Comparison of ENCODE assay signal across 10 cellular contexts in the genomic region with DNA sequence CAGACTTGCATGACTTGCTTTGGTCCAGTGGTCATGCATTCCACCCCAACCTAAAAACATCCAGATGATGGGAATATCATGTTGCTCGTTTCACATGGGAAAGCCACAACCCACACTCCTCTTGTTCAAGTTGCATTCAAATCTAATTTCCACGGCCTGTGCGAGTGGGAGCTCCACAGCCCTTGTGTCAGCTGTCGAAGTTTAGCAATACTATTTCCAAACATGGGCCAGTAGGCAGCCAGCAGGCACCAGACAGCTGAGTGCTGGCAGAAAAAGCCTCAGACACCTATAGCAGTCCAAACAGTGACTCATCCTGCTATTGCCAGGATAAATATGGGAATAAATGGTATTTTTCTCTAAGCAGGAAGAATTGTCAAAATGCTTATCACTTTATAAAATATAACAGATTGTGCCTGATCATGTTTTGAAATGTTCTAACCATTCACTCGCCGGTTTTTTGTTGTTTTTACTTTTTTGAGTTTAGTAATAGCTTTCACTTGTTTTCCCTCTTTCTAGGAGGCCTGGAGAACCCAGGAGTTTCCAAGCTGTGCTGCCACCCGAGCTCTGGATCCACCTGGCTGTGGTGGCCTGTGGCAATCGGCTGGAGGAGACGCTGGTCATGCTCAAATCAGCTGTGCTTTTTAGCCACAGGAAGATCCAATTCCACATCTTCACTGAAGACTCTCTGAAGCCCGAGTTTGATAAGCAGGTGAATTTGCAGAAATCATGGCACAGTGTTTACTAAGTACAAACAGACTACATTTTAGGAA. TPM values are rescaled to one million over a fixed set of nuclear protein-coding genes. Genes with fewer than 3 reads are reported as not detected.
DNase-seq lines count a peak whose midpoint lies in the region; ATAC-seq, FAIRE-seq and TF ChIP-seq lines count a peak whose summit lies in the region.
"Had no signal": no experiment of that assay in that cellular context is flagged by ENCODE, and none has a peak within 500 bp of the region (broad histone marks: within the 10 kb centered on the region; RNA-seq: fewer than 3 reads in every experiment).

No MANE protein-coding gene starts in this region.

- no peak overlapping the region for H3K9ac ChIP-seq in SK-N-SH
- H3K9ac ChIP-seq: neural progenitor cell had no signal

- TF ChIP-seq CTCF in AG09319 (IDR thresholded peaks at IDR 0.05; ENCODE audit: low read depth, low read length) (no peak), SK-N-SH (IDR thresholded peaks at IDR 0.05) (no peak), foreskin keratinocyte (conservative IDR thresholded peaks at IDR 0.05) (no peak), pancreas (IDR thresholded peaks at IDR 0.05) (no peak), endothelial cell (IDR thresholded peaks at IDR 0.05; ENCODE audit: unreplicated experiment) (no peak), Caco-2 (IDR thresholded peaks at IDR 0.05; ENCODE audit: insufficient read depth in 1 of 2, low read depth in 1 of 2, low read length in 1 of 2, severe bottlenecking in 1 of 2, unreplicated experiment in 1 of 2) (no peak)

- H3K4me2 ChIP-seq in SK-N-SH, result peak overlapping the region; percentile 56; the same call in 1 of the 2 replicates
- H3K4me2 ChIP-seq: neural progenitor cell had no signal

- peaks cover 1% of the 10 kb centered on the region for H3K27me3 Mint-ChIP-seq in endothelial cell (ENCODE audit: unreplicated experiment)
- H3K27me3 Mint-ChIP-seq in activated naive CD8-positive, alpha-beta T cell treated with anti-CD3 and anti-CD28 coated beads for 36 hours, result no peaks in the 10 kb centered on the region
- no peaks in the 10 kb centered on the region for H3K27me3 Mint-ChIP-seq in Caco-2 (ENCODE audit: insufficient read depth, unreplicated experiment)

- TF ChIP-seq EP300 in SK-N-SH (IDR thresholded peaks at IDR 0.05; ENCODE audit: borderline replicate concordance in 1 of 2, low read depth in 1 of 2, low read length in 1 of 2), result peak in 1 of 2 experiments; percentile 33; a peak in 1 of 4 replicates

- 49% methylated on average over 10 of the region's 10 CpGs for WGBS in SK-N-SH (ENCODE audit: low lambda C conversion rate)
- WGBS in pancreas, 2 donors, result 74 to 78% methylated on average over 10 of the region's 10 CpGs

- H3K4me1 Mint-ChIP-seq in endothelial cell (ENCODE audit: unreplicated experiment) (no peaks in the 10 kb centered on the region), Caco-2 (ENCODE audit: low read depth, unreplicated experiment) (peaks cover 5% of the 10 kb centered on the region)
- H3K4me1 Mint-ChIP-seq in activated naive CD8-positive, alpha-beta T cell treated with anti-CD3 and anti-CD28 coated beads for 36 hours, result no peaks in the 10 kb centered on the region

- no peak overlapping the region for H3K4me3 ChIP-seq in SK-N-SH (ENCODE audit: low read depth in 2 of 2, low read length in 1 of 2)
- H3K4me3 ChIP-seq in pancreas, result no peak overlapping the region
- no peak overlapping the region for H3K4me3 ChIP-seq in Caco-2 (ENCODE audit: low read depth, low read length)
- H3K4me3 ChIP-seq: neural progenitor cell, SJSA1 had no signal

- DNase-seq in AG09319 (ENCODE audit: extremely low read depth, low read depth) (peak; percentile 94), SK-N-SH (no peak), foreskin keratinocyte (peak in 1 of 2 donors; percentile 29), pancreas (peak in 1 of 6 donors; percentile 40), endothelial cell (ENCODE audit: low spot score) (no peak), Caco-2 (no peak)
- DNase-seq in activated naive CD8-positive, alpha-beta T cell treated with anti-CD3 and anti-CD28 coated beads for 36 hours, result no peak

- H3K4me3 Mint-ChIP-seq in endothelial cell (ENCODE audit: unreplicated experiment) (no peak overlapping the region), Caco-2 (ENCODE audit: unreplicated experiment) (no peak overlapping the region)
- H3K4me3 Mint-ChIP-seq in activated naive CD8-positive, alpha-beta T cell treated with anti-CD3 and anti-CD28 coated beads for 36 hours, result no peak overlapping the region
- H3K4me3 Mint-ChIP-seq: neural progenitor cell had no signal

- ATAC-seq in foreskin keratinocyte, result peak; percentile 69
- ATAC-seq in pancreas, result peak; percentile 70 to 90 (median 75)
- no peak for ATAC-seq in GM18498 (IDR thresholded peaks at IDR 0.05; ENCODE audit: unreplicated experiment)

- no peaks in the 10 kb centered on the region for H3K9me2 ChIP-seq in SK-N-SH

- H3K27ac Mint-ChIP-seq in endothelial cell (ENCODE audit: unreplicated experiment) (no peak overlapping the region), Caco-2 (ENCODE audit: unreplicated experiment) (no peak overlapping the region)
- no peak overlapping the region for H3K27ac Mint-ChIP-seq in activated naive CD8-positive, alpha-beta T cell treated with anti-CD3 and anti-CD28 coated beads for 36 hours
- H3K27ac Mint-ChIP-seq: neural progenitor cell had no signal

- peak overlapping the region; percentile 13 to 63; a peak in 3 of 4 replicates for H3K27ac ChIP-seq in SK-N-SH (ENCODE audit: low read depth in 2 of 2, low read length in 1 of 2)
- H3K27ac ChIP-seq in foreskin keratinocyte, result no peak overlapping the region
- H3K27ac ChIP-seq in pancreas, result no peak overlapping the region
- H3K27ac ChIP-seq: neural progenitor cell, SJSA1 had no signal

- H4K20me1 ChIP-seq in SK-N-SH (ENCODE audit: insufficient read depth), result peaks cover 14% of the 10 kb centered on the region

- H3K27me3 ChIP-seq in SK-N-SH (ENCODE audit: insufficient read depth) (no peaks in the 10 kb centered on the region), foreskin keratinocyte (no peaks in the 10 kb centered on the region), pancreas (no peaks in the 10 kb centered on the region), Caco-2 (replicated peaks; ENCODE audit: control insufficient read depth, insufficient read depth, low read length) (no peaks in the 10 kb centered on the region)
- H3K27me3 ChIP-seq: neural progenitor cell, SJSA1 had no signal

- H3K4me1 ChIP-seq in SK-N-SH (ENCODE audit: control insufficient read depth in 1 of 2, insufficient read depth in 2 of 2, low read depth in 1 of 2, low read length in 1 of 2) (peaks cover 11 to 17% of the 10 kb centered on the region in 2 experiments), foreskin keratinocyte (peaks cover 4% of the 10 kb centered on the region), pancreas (no peaks in the 10 kb centered on the region), Caco-2 (no peaks in the 10 kb centered on the region)

- no peak for FAIRE-seq in pancreas (lab: Jason Lieb, UNC)

- H3K36me3 ChIP-seq in SK-N-SH (replicated peaks in 1 of 2; ENCODE audit: control insufficient read depth in 1 of 2, insufficient read depth in 2 of 2, low read length in 1 of 2) (peaks cover 5 to 6% of the 10 kb centered on the region in 2 experiments), pancreas (no peaks in the 10 kb centered on the region), Caco-2 (ENCODE audit: control insufficient read depth, insufficient read depth, low read length) (no peaks in the 10 kb centered on the region)
- H3K36me3 ChIP-seq: neural progenitor cell, SJSA1 had no signal

- BruUV-seq in Caco-2 (replicated peaks; lab: Mats Ljungman, UMichigan), result no TSS peak

- intact Hi-C loops in pancreas (cut with DNase I), result no loop called here
- intact Hi-C loops in Caco-2 (cut with micrococcal nuclease; ENCODE audit: unreplicated experiment), result no loop called here

- no peaks in the 10 kb centered on the region for H3K79me2 ChIP-seq in SK-N-SH (ENCODE audit: insufficient read depth)

- H3F3A ChIP-seq in SK-N-SH (replicated peaks; ENCODE audit: insufficient read depth), result peaks cover 27% of the 10 kb centered on the region

- H3K36me3 Mint-ChIP-seq in endothelial cell (ENCODE audit: low read depth, unreplicated experiment) (no peaks in the 10 kb centered on the region), Caco-2 (ENCODE audit: insufficient read depth, unreplicated experiment) (no peaks in the 10 kb centered on the region)
- no peaks in the 10 kb centered on the region for H3K36me3 Mint-ChIP-seq in activated naive CD8-positive, alpha-beta T cell treated with anti-CD3 and anti-CD28 coated beads for 36 hours
- H3K36me3 Mint-ChIP-seq: neural progenitor cell had no signal

- H3K9me3 ChIP-seq in SK-N-SH, result no peaks in the 10 kb centered on the region
- no peaks in the 10 kb centered on the region for H3K9me3 ChIP-seq in pancreas
- no peaks in the 10 kb centered on the region for H3K9me3 ChIP-seq in Caco-2
- H3K9me3 ChIP-seq: SJSA1 had no signal

- H2AFZ ChIP-seq in SK-N-SH (ENCODE audit: low read depth), result no peak overlapping the region
- H2AFZ ChIP-seq: neural progenitor cell had no signal

- TF ChIP-seq RAD21 in SK-N-SH (IDR thresholded peaks at IDR 0.05; ENCODE audit: low read length), result no peak

- H3K9me3 Mint-ChIP-seq in endothelial cell (ENCODE audit: unreplicated experiment) (no peaks in the 10 kb centered on the region), Caco-2 (ENCODE audit: unreplicated experiment) (no peaks in the 10 kb centered on the region)
- H3K9me3 Mint-ChIP-seq in activated naive CD8-positive, alpha-beta T cell treated with anti-CD3 and anti-CD28 coated beads for 36 hours, result no peaks in the 10 kb centered on the region
- H3K9me3 Mint-ChIP-seq: neural progenitor cell had no signal

- CTCF ChIA-PET in SK-N-SH (lab: Yijun Ruan, JAX) (interaction anchor here (1.0 to 2.0 kb wide), 4 partner anchors 16 to 149 kb away, joined by 3 to 5 read pairs (median 4); a partner anchor contains a TSS), Caco-2 (lab: Charles Lee) (no interaction called here)

- POLR2A ChIA-PET in SK-N-SH (lab: Yijun Ruan, JAX), result no interaction called here
- POLR2A ChIA-PET in Caco-2 (lab: Charles Lee), result no interaction called here

TF ChIP-seq in SK-N-SH, 30 proteins besides CTCF, POLR2A, EP300 and RAD21 (continues in another document):
- peak; percentile 64; the same call in 1 of the 2 replicates for TF ChIP-seq NFIC (IDR thresholded peaks at IDR 0.05; ENCODE audit: borderline replicate concordance)

RNA-seq across cellular contexts. Expression of a gene that starts 20.2 kb away (rescaled TPM):
- polyA plus RNA-seq in SK-N-SH (2012; rRNA removed) (9.1 and 9.3 TPM in 2 replicates), foreskin keratinocyte (0.36 and 0.56 TPM in 2 replicates), pancreas (under 1 TPM; 0.19 to 0.87 TPM)
- 9.7 and 10.2 TPM in 2 replicates for polyA plus RNA-seq in SK-N-SH (2012; cell fraction: cytosol; rRNA removed)
- 4.0 and 6.3 TPM in 2 replicates for polyA plus RNA-seq in SK-N-SH (2012; cell fraction: nucleus; rRNA removed)
- total RNA-seq in foreskin keratinocyte (1.8 and 2.6 TPM in 2 replicates), pancreas (1 to 10 TPM; 2.4 to 7.5 (median 4.2) TPM), endothelial cell (ENCODE audit: unreplicated experiment) (1.8 TPM), Caco-2 (2022) (3.4 and 4.8 TPM in 2 replicates)
- under 1 TPM; 0.16 to 0.32 TPM for total RNA-seq in activated naive CD8-positive, alpha-beta T cell treated with anti-CD3 and anti-CD28 coated beads for 36 hours

RNA-seq across cellular contexts. Expression of a gene that starts 59.8 kb away (rescaled TPM):
- polyA plus RNA-seq in SK-N-SH (2012; rRNA removed), result 10.5 and 11.7 TPM in 2 replicates
- polyA plus RNA-seq in SK-N-SH (2012; cell fraction: cytosol; rRNA removed), result 14.8 and 16.1 TPM in 2 replicates
- polyA plus RNA-seq in SK-N-SH (2012; cell fraction: nucleus; rRNA removed), result 8.3 and 14.7 TPM in 2 replicates
- 17.6 and 18.1 TPM in 2 replicates for total RNA-seq in foreskin keratinocyte
- 7.4 and 9.3 TPM in 2 replicates for polyA plus RNA-seq in foreskin keratinocyte
- total RNA-seq in pancreas, result 10 to 100 TPM in 2 of 6 donors, 1 to 10 TPM in 4; 5.5 to 13.4 (median 8.9) TPM
- 1 to 10 TPM; 4.1 to 7.1 TPM for polyA plus RNA-seq in pancreas
- total RNA-seq in endothelial cell (ENCODE audit: unreplicated experiment), result 26.9 TPM
- total RNA-seq in activated naive CD8-positive, alpha-beta T cell treated with anti-CD3 and anti-CD28 coated beads for 36 hours, result 10 to 100 TPM; 38.9 to 40.0 TPM
- 18.8 and 20.2 TPM in 2 replicates for total RNA-seq in Caco-2 (2022)

Comparison
In these comparisons a context has a peak if more than half of its experiments do, and no peak if none do; other contexts are left out.
1. H3K27ac ChIP-seq: peak in SK-N-SH (2 of 2); none in foreskin keratinocyte (single experiment) and pancreas (0 of 4).